11 cellular contexts compared by ENCODE assay signal in the genomic region with DNA sequence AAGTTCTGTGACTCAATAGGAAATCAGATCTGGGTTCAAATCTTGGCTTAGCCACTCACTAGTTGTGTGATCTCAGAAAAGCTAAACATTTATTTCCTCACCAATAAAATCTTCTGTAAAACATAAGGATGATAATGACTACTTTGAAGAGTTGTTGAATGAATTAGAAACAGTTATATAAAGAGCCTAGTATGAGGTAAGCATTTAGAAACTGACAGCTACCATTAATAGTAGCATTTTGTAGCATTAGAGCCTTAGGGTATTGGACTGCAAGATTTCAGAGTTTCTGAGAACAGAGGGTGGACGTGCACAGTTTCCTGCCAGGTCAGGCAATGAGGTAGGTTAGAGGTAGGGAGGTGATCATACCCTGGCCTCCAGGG.
DNase-seq lines count a peak whose midpoint lies in the region; ATAC-seq, FAIRE-seq and TF ChIP-seq lines count a peak whose summit lies in the region.
"Had no signal": no experiment of that assay in that cellular context is flagged by ENCODE, and none has a peak within 500 bp of the region (broad histone marks: within the 10 kb centered on the region; RNA-seq: fewer than 3 reads in every experiment).

No MANE protein-coding gene starts in this region.

- H3K4me2 ChIP-seq in GM12878 (ENCODE audit: control insufficient read depth, insufficient read depth) = peak overlapping the region; percentile 81

- CTCF ChIA-PET in GM12878 (lab: Yijun Ruan, JAX) = interaction anchor here (0.7 to 3.8 kb wide), 10 partner anchors 9 to 421 kb away, joined by 4 to 25 read pairs (median 6); no protein-coding TSS in a partner anchor

- no peak overlapping the region for H3K4me3 Mint-ChIP-seq in activated T-cell treated with anti-CD3 and anti-CD28 coated beads, Interleukin-2, amount 50 U/mL, for 4 hours
- H3K4me3 Mint-ChIP-seq: CD8-positive, alpha-beta memory T cell had no signal

- H3K9ac ChIP-seq in GM12878 (ENCODE audit: control insufficient read depth, insufficient read depth, low read length) = peak overlapping the region; percentile 68

- DNase-seq in GM12878 (ENCODE audit: low read depth, low spot score) (peak; percentile 51), erythroblast (lab: John Stamatoyannopoulos, UW) (no peak), NCI-H128 (lab: John Stamatoyannopoulos, UW; ENCODE audit: unreplicated experiment) (no peak), GM19238 (ENCODE audit: insufficient read length, low spot score) (no peak)
- DNase-seq in activated T-cell treated with anti-CD3 and anti-CD28 coated beads, Interleukin-2, amount 50 U/mL, for 4 hours = no peak
- DNase-seq: activated CD4-positive, alpha-beta T cell treated with anti-CD3 and anti-CD28 coated beads for 4 hours; CD8-positive, alpha-beta memory T cell; NCI-H2029 had no signal

- no peak for FAIRE-seq in GM12878 (lab: Jason Lieb, UNC)

- no peaks in the 10 kb centered on the region for H3K9me3 Mint-ChIP-seq in activated T-cell treated with anti-CD3 and anti-CD28 coated beads, Interleukin-2, amount 50 U/mL, for 4 hours
- H3K9me3 Mint-ChIP-seq: CD8-positive, alpha-beta memory T cell had no signal

- no TSS peak for BruUV-seq in GM12878 (replicated peaks; lab: Mats Ljungman, UMichigan)

- TF ChIP-seq EP300 in GM12878 (IDR thresholded peaks at IDR 0.05; ENCODE audit: borderline replicate concordance in 1 of 2, control insufficient read depth in 1 of 2, low read depth in 2 of 2, low read length in 2 of 2) = no peak

- intact Hi-C loops in GM12878 (cut with micrococcal nuclease; ENCODE audit: unreplicated experiment) = loop anchor here (1.0 to 10.0 kb wide), 3 partner anchors 14 to 420 kb away; a partner anchor contains a TSS

- TF ChIP-seq RAD21 in GM12878 (IDR thresholded peaks at IDR 0.05; ENCODE audit: insufficient read depth, low read depth, low read length) = no peak

- peaks cover 66% of the 10 kb centered on the region for H3K4me1 ChIP-seq in GM12878 (ENCODE audit: control insufficient read depth, insufficient read depth, low read length)

- peak overlapping the region; percentile 79 for H2AFZ ChIP-seq in GM12878 (ENCODE audit: control insufficient read depth, low read depth, low read length)

- peaks cover 18% of the 10 kb centered on the region for H3K27me3 Mint-ChIP-seq in activated T-cell treated with anti-CD3 and anti-CD28 coated beads, Interleukin-2, amount 50 U/mL, for 4 hours (ENCODE audit: low read depth)

- H3K4me1 Mint-ChIP-seq in activated T-cell treated with anti-CD3 and anti-CD28 coated beads, Interleukin-2, amount 50 U/mL, for 4 hours (ENCODE audit: low read depth) = peaks cover 1% of the 10 kb centered on the region
- H3K4me1 Mint-ChIP-seq: CD8-positive, alpha-beta memory T cell had no signal

- TF ChIP-seq CTCF in GM12878 (IDR thresholded peaks at IDR 0.05 in 2 of 3, conservative IDR thresholded peaks at IDR 0.05 in 1 of 3; ENCODE audit: control insufficient read depth in 2 of 3, extremely low read depth in 1 of 3, insufficient read depth in 1 of 3, low read depth in 3 of 3, low read length in 3 of 3) = no peak

- no peak for TF ChIP-seq POLR2A in GM12878 (IDR thresholded peaks at IDR 0.05; ENCODE audit: low read depth, low read length)
- TF ChIP-seq POLR2A in erythroblast (IDR thresholded peaks at IDR 0.05; ENCODE audit: low read length) = no peak

- no peaks in the 10 kb centered on the region for H3K79me2 ChIP-seq in GM12878 (ENCODE audit: control insufficient read depth, insufficient read depth, low read length)

- peak; percentile 32 for ATAC-seq in GM18519 (IDR thresholded peaks at IDR 0.05; ENCODE audit: low FRiP score, unreplicated experiment)
- peak; percentile 41 for ATAC-seq in GM21526 (IDR thresholded peaks at IDR 0.05; ENCODE audit: low FRiP score, unreplicated experiment)
- peak; percentile 29 for ATAC-seq in HG03060 (IDR thresholded peaks at IDR 0.05; ENCODE audit: low read depth, unreplicated experiment)
- ATAC-seq in GM12878 = peak; percentile 66
- ATAC-seq in activated T-cell treated with anti-CD3 and anti-CD28 coated beads, Interleukin-2, amount 50 U/mL, for 4 hours = no peak

- peak overlapping the region; percentile 41; the same call in 1 of the 2 replicates for H3K4me3 ChIP-seq in GM12878

- no peaks in the 10 kb centered on the region for H3K36me3 ChIP-seq in GM12878 (ENCODE audit: control insufficient read depth in 2 of 2, insufficient read depth in 2 of 2, low read length in 1 of 2)

- peaks cover 8% of the 10 kb centered on the region; the same call in 2 of the 3 replicates for H3K9me3 ChIP-seq in GM12878 (replicated peaks; ENCODE audit: control insufficient read depth, insufficient read depth, low read length)

- no peaks in the 10 kb centered on the region for H3K36me3 Mint-ChIP-seq in activated T-cell treated with anti-CD3 and anti-CD28 coated beads, Interleukin-2, amount 50 U/mL, for 4 hours (ENCODE audit: insufficient read depth)

- H4K20me1 ChIP-seq in GM12878 (ENCODE audit: control insufficient read depth, insufficient read depth) = no peaks in the 10 kb centered on the region

- 0% methylated on average over 1 of the region's 1 CpG for WGBS in GM12878 (ENCODE audit: insufficient coverage, insufficient replicate concordance, low lambda C conversion rate, missing lambda C conversion rate)

- RAD21 ChIA-PET in GM12878 (lab: Charles Lee; ENCODE audit: unreplicated experiment) = interaction anchor here (0.6 to 6.8 kb wide), 14 partner anchors 8 to 903 kb away, joined by 3 to 123 read pairs (median 7); a partner anchor contains a TSS

- H3K27me3 ChIP-seq in GM12878 (replicated peaks in 1 of 2; ENCODE audit: control insufficient read depth in 2 of 2, insufficient read depth in 2 of 2, low read length in 1 of 2) = no peaks in the 10 kb centered on the region

- SMC1A ChIA-PET in GM12878 (lab: Charles Lee; ENCODE audit: uncharacterized antibody, unreplicated experiment) = interaction anchor here (0.7 to 25.4 kb wide), 18 partner anchors 10 to 421 kb away, joined by 3 to 614 read pairs (median 4); no protein-coding TSS in a partner anchor

- in situ Hi-C loops in GM12878 (cut with MboI) = loop anchor here (25.0 kb wide), 1 partner anchor 875 kb away; no protein-coding TSS in a partner anchor

- POLR2A ChIA-PET in GM12878 (lab: Charles Lee) = interaction anchor here (0.6 to 5.0 kb wide), 5 partner anchors 14 to 57 kb away, joined by 3 to 49 read pairs (median 6); no protein-coding TSS in a partner anchor

- peak overlapping the region; percentile 95 for H3K27ac ChIP-seq in GM12878 (ENCODE audit: control insufficient read depth, insufficient read depth)

TF ChIP-seq in GM12878, 131 proteins besides CTCF, POLR2A, EP300 and RAD21 (continues in another document):
- TF ChIP-seq ZBED1 (IDR thresholded peaks at IDR 0.05; ENCODE audit: borderline replicate concordance) = peak; percentile 51; the same call in 1 of the 2 replicates
- TF ChIP-seq SIN3A (IDR thresholded peaks at IDR 0.05; ENCODE audit: low read depth, low read length) = no peak
- TF ChIP-seq CREM (IDR thresholded peaks at IDR 0.05; ENCODE audit: low read depth) = peak; percentile 53; the same call in 1 of the 2 replicates
- no peak for TF ChIP-seq PAX5 (IDR thresholded peaks at IDR 0.05; ENCODE audit: borderline replicate concordance, low read depth, low read length)
- no peak for TF ChIP-seq EZH2 (IDR thresholded peaks at IDR 0.05; ENCODE audit: borderline replicate concordance, control insufficient read depth, low read depth, low read length)
- TF ChIP-seq, protein P1, sequence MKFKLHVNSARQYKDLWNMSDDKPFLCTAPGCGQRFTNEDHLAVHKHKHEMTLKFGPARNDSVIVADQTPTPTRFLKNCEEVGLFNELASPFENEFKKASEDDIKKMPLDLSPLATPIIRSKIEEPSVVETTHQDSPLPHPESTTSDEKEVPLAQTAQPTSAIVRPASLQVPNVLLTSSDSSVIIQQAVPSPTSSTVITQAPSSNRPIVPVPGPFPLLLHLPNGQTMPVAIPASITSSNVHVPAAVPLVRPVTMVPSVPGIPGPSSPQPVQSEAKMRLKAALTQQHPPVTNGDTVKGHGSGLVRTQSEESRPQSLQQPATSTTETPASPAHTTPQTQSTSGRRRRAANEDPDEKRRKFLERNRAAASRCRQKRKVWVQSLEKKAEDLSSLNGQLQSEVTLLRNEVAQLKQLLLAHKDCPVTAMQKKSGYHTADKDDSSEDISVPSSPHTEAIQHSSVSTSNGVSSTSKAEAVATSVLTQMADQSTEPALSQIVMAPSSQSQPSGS (IDR thresholded peaks at IDR 0.05; ENCODE audit: low read length) = peak; percentile 74
- 0 out of 2 replicates have a peak, but pooled peaks have one; percentile 5 for TF ChIP-seq MTA2 (IDR thresholded peaks at IDR 0.05; ENCODE audit: low read depth)
- TF ChIP-seq CBFB (IDR thresholded peaks at IDR 0.05; ENCODE audit: low read depth) = 0 out of 2 replicates have a peak, but pooled peaks have one; percentile 10
- TF ChIP-seq CREB1 (IDR thresholded peaks at IDR 0.05; ENCODE audit: low read depth) = peak; percentile 38; the same call in 1 of the 2 replicates
- TF ChIP-seq EED (IDR thresholded peaks at IDR 0.05; ENCODE audit: low read depth) = peak; percentile 0; the same call in 1 of the 2 replicates
- TF ChIP-seq STAT3 (IDR thresholded peaks at IDR 0.05; ENCODE audit: low read depth, low read length) = no peak
- TF ChIP-seq FOXM1 (IDR thresholded peaks at IDR 0.05; ENCODE audit: low read depth, low read length) = 0 out of 2 replicates have a peak, but pooled peaks have one; percentile 27
- TF ChIP-seq GABPA (IDR thresholded peaks at IDR 0.05; ENCODE audit: low read depth) = 0 out of 2 replicates have a peak, but pooled peaks have one; percentile 19
- TF ChIP-seq SMAD5 (IDR thresholded peaks at IDR 0.05; ENCODE audit: low read depth) = 0 out of 2 replicates have a peak, but pooled peaks have one; percentile 34
- peak; percentile 74; the same call in 1 of the 2 replicates for TF ChIP-seq ATF7 (IDR thresholded peaks at IDR 0.05; ENCODE audit: low read depth)
- TF ChIP-seq PML (IDR thresholded peaks at IDR 0.05; ENCODE audit: low read length) = peak; percentile 54; the same call in 1 of the 2 replicates
- TF ChIP-seq CHD4 (IDR thresholded peaks at IDR 0.05) = 0 out of 2 replicates have a peak, but pooled peaks have one; percentile 15
- TF ChIP-seq NFYA (IDR thresholded peaks at IDR 0.05; ENCODE audit: borderline replicate concordance, low read depth, low read length) = no peak
- no peak for TF ChIP-seq ZNF207 (IDR thresholded peaks at IDR 0.05; ENCODE audit: borderline replicate concordance)
- TF ChIP-seq PAX8 (IDR thresholded peaks at IDR 0.05) = no peak
- TF ChIP-seq JUNB (IDR thresholded peaks at IDR 0.05) = peak; percentile 75
- no peak for TF ChIP-seq CBX5 (IDR thresholded peaks at IDR 0.05; ENCODE audit: low read depth)
- peak; percentile 77 for TF ChIP-seq MEF2B (IDR thresholded peaks at IDR 0.05; ENCODE audit: partially characterized antibody, poor library complexity, severe bottlenecking)
- peak; percentile 83 for TF ChIP-seq NFIC (IDR thresholded peaks at IDR 0.05; ENCODE audit: low read depth, low read length)
- TF ChIP-seq MEF2A (IDR thresholded peaks at IDR 0.05; ENCODE audit: insufficient read depth, low read depth, low read length) = peak; percentile 62

Comparison
In these comparisons a context has a peak if more than half of its experiments do, and no peak if none do; other contexts are left out.
1. ATAC-seq: peak in GM18519 (single experiment), GM21526 (single experiment), HG03060 (single experiment) and GM12878 (single experiment); none in activated T-cell treated with anti-CD3 and anti-CD28 coated beads, Interleukin-2, amount 50 U/mL, for 4 hours (0 of 2).